In the genomic region with DNA sequence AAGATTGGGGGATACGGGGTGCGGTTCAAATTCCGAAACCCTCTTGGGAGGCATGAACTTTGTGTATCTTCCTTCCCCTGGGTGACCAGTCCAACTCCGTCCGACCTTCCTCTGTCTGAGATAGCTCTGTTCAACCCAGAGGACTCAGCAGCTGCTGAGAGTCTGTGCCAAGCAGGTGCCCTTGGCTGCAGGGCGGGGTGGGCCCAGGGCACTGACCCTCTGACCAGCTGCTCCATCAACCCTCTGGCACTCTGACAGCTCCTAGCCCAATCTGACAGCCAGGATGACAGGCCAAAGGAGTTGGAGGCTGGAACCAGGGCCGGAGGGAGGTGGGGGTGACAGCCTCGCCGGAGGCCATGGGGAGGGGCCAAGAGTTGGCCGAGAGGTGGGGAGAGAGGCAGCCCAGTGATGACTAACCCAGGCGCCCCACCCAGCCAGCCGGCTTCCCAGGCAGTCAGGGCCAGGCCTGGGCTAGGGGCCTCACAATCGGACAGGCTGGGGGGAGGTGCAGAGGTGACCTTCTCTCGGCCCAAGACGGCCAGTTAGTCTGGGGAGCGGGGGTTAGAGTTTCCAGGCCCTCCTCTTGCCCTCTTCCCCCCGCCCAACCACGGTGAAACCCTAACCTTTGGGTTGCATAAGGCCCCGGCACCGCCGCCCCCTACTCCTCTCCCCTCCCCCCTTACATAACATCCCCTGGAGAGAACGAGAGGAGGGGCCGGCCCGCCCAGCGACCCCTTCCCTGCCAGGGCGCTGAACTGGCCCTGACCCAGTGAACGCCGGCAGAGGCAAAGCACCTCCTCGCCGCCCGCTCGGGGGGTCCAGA, we compare ENCODE assay signal across 1 cellular context.
TF ChIP-seq lines count a peak whose summit lies in the region.

No MANE protein-coding gene starts in this region.

TF ChIP-seq in A549, 52 proteins besides CTCF, POLR2A, EP300 and RAD21 (continued from another document):
- TF ChIP-seq, protein P1, sequence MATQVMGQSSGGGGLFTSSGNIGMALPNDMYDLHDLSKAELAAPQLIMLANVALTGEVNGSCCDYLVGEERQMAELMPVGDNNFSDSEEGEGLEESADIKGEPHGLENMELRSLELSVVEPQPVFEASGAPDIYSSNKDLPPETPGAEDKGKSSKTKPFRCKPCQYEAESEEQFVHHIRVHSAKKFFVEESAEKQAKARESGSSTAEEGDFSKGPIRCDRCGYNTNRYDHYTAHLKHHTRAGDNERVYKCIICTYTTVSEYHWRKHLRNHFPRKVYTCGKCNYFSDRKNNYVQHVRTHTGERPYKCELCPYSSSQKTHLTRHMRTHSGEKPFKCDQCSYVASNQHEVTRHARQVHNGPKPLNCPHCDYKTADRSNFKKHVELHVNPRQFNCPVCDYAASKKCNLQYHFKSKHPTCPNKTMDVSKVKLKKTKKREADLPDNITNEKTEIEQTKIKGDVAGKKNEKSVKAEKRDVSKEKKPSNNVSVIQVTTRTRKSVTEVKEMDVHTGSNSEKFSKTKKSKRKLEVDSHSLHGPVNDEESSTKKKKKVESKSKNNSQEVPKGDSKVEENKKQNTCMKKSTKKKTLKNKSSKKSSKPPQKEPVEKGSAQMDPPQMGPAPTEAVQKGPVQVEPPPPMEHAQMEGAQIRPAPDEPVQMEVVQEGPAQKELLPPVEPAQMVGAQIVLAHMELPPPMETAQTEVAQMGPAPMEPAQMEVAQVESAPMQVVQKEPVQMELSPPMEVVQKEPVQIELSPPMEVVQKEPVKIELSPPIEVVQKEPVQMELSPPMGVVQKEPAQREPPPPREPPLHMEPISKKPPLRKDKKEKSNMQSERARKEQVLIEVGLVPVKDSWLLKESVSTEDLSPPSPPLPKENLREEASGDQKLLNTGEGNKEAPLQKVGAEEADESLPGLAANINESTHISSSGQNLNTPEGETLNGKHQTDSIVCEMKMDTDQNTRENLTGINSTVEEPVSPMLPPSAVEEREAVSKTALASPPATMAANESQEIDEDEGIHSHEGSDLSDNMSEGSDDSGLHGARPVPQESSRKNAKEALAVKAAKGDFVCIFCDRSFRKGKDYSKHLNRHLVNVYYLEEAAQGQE (IDR thresholded peaks at IDR 0.05) = peak; percentile 6; the same call in 1 of the 2 replicates
- TF ChIP-seq, protein P2, sequence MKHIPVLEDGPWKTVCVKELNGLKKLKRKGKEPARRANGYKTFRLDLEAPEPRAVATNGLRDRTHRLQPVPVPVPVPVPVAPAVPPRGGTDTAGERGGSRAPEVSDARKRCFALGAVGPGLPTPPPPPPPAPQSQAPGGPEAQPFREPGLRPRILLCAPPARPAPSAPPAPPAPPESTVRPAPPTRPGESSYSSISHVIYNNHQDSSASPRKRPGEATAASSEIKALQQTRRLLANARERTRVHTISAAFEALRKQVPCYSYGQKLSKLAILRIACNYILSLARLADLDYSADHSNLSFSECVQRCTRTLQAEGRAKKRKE (CRISPR knock-in tag; IDR thresholded peaks at IDR 0.05; ENCODE audit: low read depth) = peak; percentile 29
- peak; percentile 91; the same call in 1 of the 2 replicates for TF ChIP-seq TFCP2L1 (CRISPR knock-in tag; IDR thresholded peaks at IDR 0.05)
- TF ChIP-seq HEYL (CRISPR knock-in tag; IDR thresholded peaks at IDR 0.05) = no peak
- TF ChIP-seq CHD2 (IDR thresholded peaks at IDR 0.05; ENCODE audit: low read length, partially characterized antibody) = peak; percentile 14
- no peak; a peak in 1 of 4 replicates for TF ChIP-seq CEBPB (IDR thresholded peaks at IDR 0.05)
- TF ChIP-seq, protein P3, sequence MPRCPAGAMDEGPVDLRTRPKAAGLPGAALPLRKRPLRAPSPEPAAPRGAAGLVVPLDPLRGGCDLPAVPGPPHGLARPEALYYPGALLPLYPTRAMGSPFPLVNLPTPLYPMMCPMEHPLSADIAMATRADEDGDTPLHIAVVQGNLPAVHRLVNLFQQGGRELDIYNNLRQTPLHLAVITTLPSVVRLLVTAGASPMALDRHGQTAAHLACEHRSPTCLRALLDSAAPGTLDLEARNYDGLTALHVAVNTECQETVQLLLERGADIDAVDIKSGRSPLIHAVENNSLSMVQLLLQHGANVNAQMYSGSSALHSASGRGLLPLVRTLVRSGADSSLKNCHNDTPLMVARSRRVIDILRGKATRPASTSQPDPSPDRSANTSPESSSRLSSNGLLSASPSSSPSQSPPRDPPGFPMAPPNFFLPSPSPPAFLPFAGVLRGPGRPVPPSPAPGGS (IDR thresholded peaks at IDR 0.05) = peak; percentile 42; the same call in 1 of the 3 replicates
- TF ChIP-seq SMC3 (IDR thresholded peaks at IDR 0.05) = no peak
- 0 out of 2 replicates have a peak, but pooled peaks have one; percentile 66 for TF ChIP-seq FOXS1 (CRISPR knock-in tag; IDR thresholded peaks at IDR 0.05)
- no peak for TF ChIP-seq CBX2 (IDR thresholded peaks at IDR 0.05; ENCODE audit: borderline replicate concordance, low read depth)
- TF ChIP-seq NFE2L2 (conservative IDR thresholded peaks at IDR 0.05; ENCODE audit: low read length) = no peak
- no peak for TF ChIP-seq MAZ (IDR thresholded peaks at IDR 0.05; ENCODE audit: borderline replicate concordance, low read depth, low read length)
- no peak for TF ChIP-seq RNF2 (IDR thresholded peaks at IDR 0.05; ENCODE audit: borderline replicate concordance, low read depth)
- TF ChIP-seq MAFK (IDR thresholded peaks at IDR 0.05; ENCODE audit: partially characterized antibody) = no peak
- TF ChIP-seq HOXB13 (CRISPR knock-in tag; IDR thresholded peaks at IDR 0.05; ENCODE audit: low read depth) = no peak
- TF ChIP-seq, protein P4, sequence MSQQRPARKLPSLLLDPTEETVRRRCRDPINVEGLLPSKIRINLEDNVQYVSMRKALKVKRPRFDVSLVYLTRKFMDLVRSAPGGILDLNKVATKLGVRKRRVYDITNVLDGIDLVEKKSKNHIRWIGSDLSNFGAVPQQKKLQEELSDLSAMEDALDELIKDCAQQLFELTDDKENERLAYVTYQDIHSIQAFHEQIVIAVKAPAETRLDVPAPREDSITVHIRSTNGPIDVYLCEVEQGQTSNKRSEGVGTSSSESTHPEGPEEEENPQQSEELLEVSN (IDR thresholded peaks at IDR 0.05; ENCODE audit: borderline replicate concordance, low read depth) = no peak
- TF ChIP-seq RCOR1 (IDR thresholded peaks at IDR 0.05; ENCODE audit: low read depth, low read length) = no peak
- TF ChIP-seq, protein P5, sequence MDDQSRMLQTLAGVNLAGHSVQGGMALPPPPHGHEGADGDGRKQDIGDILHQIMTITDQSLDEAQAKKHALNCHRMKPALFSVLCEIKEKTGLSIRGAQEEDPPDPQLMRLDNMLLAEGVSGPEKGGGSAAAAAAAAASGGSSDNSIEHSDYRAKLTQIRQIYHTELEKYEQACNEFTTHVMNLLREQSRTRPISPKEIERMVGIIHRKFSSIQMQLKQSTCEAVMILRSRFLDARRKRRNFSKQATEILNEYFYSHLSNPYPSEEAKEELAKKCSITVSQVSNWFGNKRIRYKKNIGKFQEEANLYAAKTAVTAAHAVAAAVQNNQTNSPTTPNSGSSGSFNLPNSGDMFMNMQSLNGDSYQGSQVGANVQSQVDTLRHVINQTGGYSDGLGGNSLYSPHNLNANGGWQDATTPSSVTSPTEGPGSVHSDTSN (IDR thresholded peaks at IDR 0.05) = no peak; the same call in 1 of the 2 replicates
- TF ChIP-seq CHD4 (IDR thresholded peaks at IDR 0.05; ENCODE audit: borderline replicate concordance) = no peak
- no peak for TF ChIP-seq PHF8 (IDR thresholded peaks at IDR 0.05; ENCODE audit: borderline replicate concordance, low read depth)
- no peak for TF ChIP-seq FOSL2 (IDR thresholded peaks at IDR 0.05)
- TF ChIP-seq FOSL2 (CRISPR knock-in tag; IDR thresholded peaks at IDR 0.05) = peak; percentile 87
- TF ChIP-seq EHMT2 (IDR thresholded peaks at IDR 0.05; ENCODE audit: low read depth) = no peak
- TF ChIP-seq HOXA7 (CRISPR knock-in tag; IDR thresholded peaks at IDR 0.05) = peak; percentile 83
- peak; percentile 89 for TF ChIP-seq FOSB (CRISPR knock-in tag; IDR thresholded peaks at IDR 0.05)
- peak; percentile 91 for TF ChIP-seq ESRRA (IDR thresholded peaks at IDR 0.05; ENCODE audit: borderline replicate concordance, low read length)
- TF ChIP-seq, protein P6, sequence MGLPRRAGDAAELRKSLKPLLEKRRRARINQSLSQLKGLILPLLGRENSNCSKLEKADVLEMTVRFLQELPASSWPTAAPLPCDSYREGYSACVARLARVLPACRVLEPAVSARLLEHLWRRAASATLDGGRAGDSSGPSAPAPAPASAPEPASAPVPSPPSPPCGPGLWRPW (IDR thresholded peaks at IDR 0.05) = no peak
- TF ChIP-seq ZNF302 (CRISPR knock-in tag; IDR thresholded peaks at IDR 0.05) = no peak
- no peak for TF ChIP-seq SREBF2 (IDR thresholded peaks at IDR 0.05)
- no peak; the same call in 1 of the 2 replicates for TF ChIP-seq MYC (IDR thresholded peaks at IDR 0.05; ENCODE audit: borderline replicate concordance, low read length)
- TF ChIP-seq, protein P7, sequence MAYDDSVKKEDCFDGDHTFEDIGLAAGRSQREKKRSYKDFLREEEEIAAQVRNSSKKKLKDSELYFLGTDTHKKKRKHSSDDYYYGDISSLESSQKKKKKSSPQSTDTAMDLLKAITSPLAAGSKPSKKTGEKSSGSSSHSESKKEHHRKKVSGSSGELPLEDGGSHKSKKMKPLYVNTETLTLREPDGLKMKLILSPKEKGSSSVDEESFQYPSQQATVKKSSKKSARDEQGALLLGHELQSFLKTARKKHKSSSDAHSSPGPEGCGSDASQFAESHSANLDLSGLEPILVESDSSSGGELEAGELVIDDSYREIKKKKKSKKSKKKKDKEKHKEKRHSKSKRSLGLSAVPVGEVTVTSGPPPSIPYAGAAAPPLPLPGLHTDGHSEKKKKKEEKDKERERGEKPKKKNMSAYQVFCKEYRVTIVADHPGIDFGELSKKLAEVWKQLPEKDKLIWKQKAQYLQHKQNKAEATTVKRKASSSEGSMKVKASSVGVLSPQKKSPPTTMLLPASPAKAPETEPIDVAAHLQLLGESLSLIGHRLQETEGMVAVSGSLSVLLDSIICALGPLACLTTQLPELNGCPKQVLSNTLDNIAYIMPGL (CRISPR knock-in tag; IDR thresholded peaks at IDR 0.05; ENCODE audit: borderline replicate concordance) = no peak
- TF ChIP-seq JUNB (IDR thresholded peaks at IDR 0.05) = no peak
- TF ChIP-seq HOXB5 (CRISPR knock-in tag; IDR thresholded peaks at IDR 0.05) = 0 out of 2 replicates have a peak, but pooled peaks have one; percentile 10
- TF ChIP-seq, protein P8, sequence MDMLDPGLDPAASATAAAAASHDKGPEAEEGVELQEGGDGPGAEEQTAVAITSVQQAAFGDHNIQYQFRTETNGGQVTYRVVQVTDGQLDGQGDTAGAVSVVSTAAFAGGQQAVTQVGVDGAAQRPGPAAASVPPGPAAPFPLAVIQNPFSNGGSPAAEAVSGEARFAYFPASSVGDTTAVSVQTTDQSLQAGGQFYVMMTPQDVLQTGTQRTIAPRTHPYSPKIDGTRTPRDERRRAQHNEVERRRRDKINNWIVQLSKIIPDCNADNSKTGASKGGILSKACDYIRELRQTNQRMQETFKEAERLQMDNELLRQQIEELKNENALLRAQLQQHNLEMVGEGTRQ (IDR thresholded peaks at IDR 0.05) = no peak
- TF ChIP-seq RFX5 (IDR thresholded peaks at IDR 0.05) = peak; percentile 46; the same call in 1 of the 2 replicates
- no peak for TF ChIP-seq NR3C1 (IDR thresholded peaks at IDR 0.05)
- peak; percentile 73; the same call in 1 of the 2 replicates for TF ChIP-seq RARB (CRISPR knock-in tag; IDR thresholded peaks at IDR 0.05)
- TF ChIP-seq ZSCAN20 (CRISPR knock-in tag; IDR thresholded peaks at IDR 0.05) = no peak
- TF ChIP-seq JUN (IDR thresholded peaks at IDR 0.05) = no peak
- TF ChIP-seq ZFP36 (IDR thresholded peaks at IDR 0.05; ENCODE audit: borderline replicate concordance, partially characterized antibody) = no peak
- no peak for TF ChIP-seq CBX8 (IDR thresholded peaks at IDR 0.05)
- TF ChIP-seq, protein P9, sequence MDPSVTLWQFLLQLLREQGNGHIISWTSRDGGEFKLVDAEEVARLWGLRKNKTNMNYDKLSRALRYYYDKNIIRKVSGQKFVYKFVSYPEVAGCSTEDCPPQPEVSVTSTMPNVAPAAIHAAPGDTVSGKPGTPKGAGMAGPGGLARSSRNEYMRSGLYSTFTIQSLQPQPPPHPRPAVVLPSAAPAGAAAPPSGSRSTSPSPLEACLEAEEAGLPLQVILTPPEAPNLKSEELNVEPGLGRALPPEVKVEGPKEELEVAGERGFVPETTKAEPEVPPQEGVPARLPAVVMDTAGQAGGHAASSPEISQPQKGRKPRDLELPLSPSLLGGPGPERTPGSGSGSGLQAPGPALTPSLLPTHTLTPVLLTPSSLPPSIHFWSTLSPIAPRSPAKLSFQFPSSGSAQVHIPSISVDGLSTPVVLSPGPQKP (IDR thresholded peaks at IDR 0.05; ENCODE audit: low read depth, low read length) = no peak
- no peak for TF ChIP-seq ZC3H11A (IDR thresholded peaks at IDR 0.05)
- TF ChIP-seq GATA3 (IDR thresholded peaks at IDR 0.05; ENCODE audit: borderline replicate concordance) = peak; percentile 76
- TF ChIP-seq KDM1A (IDR thresholded peaks at IDR 0.05; ENCODE audit: low read depth) = no peak
- TF ChIP-seq POLR2AphosphoS2 (conservative IDR thresholded peaks at IDR 0.05; ENCODE audit: low read length) = no peak; the same call in 1 of the 2 replicates
- TF ChIP-seq, protein P10, sequence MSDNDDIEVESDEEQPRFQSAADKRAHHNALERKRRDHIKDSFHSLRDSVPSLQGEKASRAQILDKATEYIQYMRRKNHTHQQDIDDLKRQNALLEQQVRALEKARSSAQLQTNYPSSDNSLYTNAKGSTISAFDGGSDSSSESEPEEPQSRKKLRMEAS (IDR thresholded peaks at IDR 0.05) = 0 out of 2 replicates have a peak, but pooled peaks have one; percentile 66
- TF ChIP-seq EHF (CRISPR knock-in tag; IDR thresholded peaks at IDR 0.05) = peak; percentile 47; the same call in 1 of the 2 replicates
- TF ChIP-seq BHLHE40 (IDR thresholded peaks at IDR 0.05; ENCODE audit: low read depth, low read length) = no peak
- no peak for TF ChIP-seq HDAC2 (IDR thresholded peaks at IDR 0.05)
- TF ChIP-seq NPAS2 (CRISPR knock-in tag; IDR thresholded peaks at IDR 0.05; ENCODE audit: borderline replicate concordance) = no peak
- TF ChIP-seq TP53 (CRISPR knock-in tag; IDR thresholded peaks at IDR 0.05) = peak; percentile 94; the same call in 1 of the 2 replicates
